Comparison of ENCODE assay signal across 26 cellular contexts in genomic region chr2:238925281-238925680, GRCh38.
"Had no signal": no experiment of that assay in that cellular context is flagged by ENCODE, and none has a peak within 500 bp of the region (broad histone marks: within the 10 kb centered on the region; RNA-seq: fewer than 3 reads in every experiment).

No MANE protein-coding gene starts in this region.

- H3K27ac ChIP-seq: ascending aorta, body of pancreas had no signal

- ATAC-seq: activated naive CD4-positive, alpha-beta T cell treated with anti-CD3 and anti-CD28 coated beads, Interleukin-2, amount 50 U/mL, for 72 hours; activated naive CD8-positive, alpha-beta T cell treated with anti-CD3 and anti-CD28 coated beads, Interleukin-2, amount 50 U/mL, for 24 hours; activated T-helper 17 cell treated with anti-CD3 and anti-CD28 coated beads, Interleukin-2, amount 50 U/mL, for 72 hours; body of pancreas; K562; Panc1; T-cell had no signal

- H3K27me3 ChIP-seq: ascending aorta, body of pancreas had no signal

- H3K36me3 ChIP-seq: ascending aorta had no signal

- FAIRE-seq: bronchial epithelial cell, K562, TTC549 had no signal

- DNase-seq: activated B cell treated with CpG ODN at 0.5 μM for 24 hours; activated CD4-positive, alpha-beta memory T cell treated with anti-CD3 and anti-CD28 coated beads for 36 hours; activated CD4-positive, alpha-beta T cell treated with anti-CD3 and anti-CD28 coated beads for 1 hour; activated CD4-positive, alpha-beta T cell treated with anti-CD3 and anti-CD28 coated beads, Interleukin-2, amount 10 ng/mL, durations not matched to agents 7 days and 5 days; activated naive CD8-positive, alpha-beta T cell treated with anti-CD3 and anti-CD28 coated beads, Interleukin-2, amount 50 U/mL, for 24 hours; activated T-cell treated with anti-CD3 and anti-CD28 coated beads for 4 hours; activated T-cell treated with anti-CD3 and anti-CD28 coated beads, Interleukin-2, amount 50 U/mL, for 48 hours; amniotic stem cell; Karpas-422; NCI-H1436 treated with DMSO at 0.1 percent for 48 hours; NCI-H187; NCI-H510A treated with DMSO at 0.1 percent for 48 hours; NK-92 treated with Interleukin-12 subunit alpha and Interleukin-12 subunit beta, amount 100 ng/mL, for 24 hours; OCI-M1; SIG-M5; T-cell; T-helper 2 cell; T1000 had no signal

- H3K4me1 ChIP-seq: body of pancreas had no signal

- H3K4me3 ChIP-seq: ascending aorta, body of pancreas, K562 had no signal

- H3K9me3 ChIP-seq: ascending aorta, body of pancreas had no signal
